Comparison of ENCODE assay signal across 22 cellular contexts in the genomic region with DNA sequence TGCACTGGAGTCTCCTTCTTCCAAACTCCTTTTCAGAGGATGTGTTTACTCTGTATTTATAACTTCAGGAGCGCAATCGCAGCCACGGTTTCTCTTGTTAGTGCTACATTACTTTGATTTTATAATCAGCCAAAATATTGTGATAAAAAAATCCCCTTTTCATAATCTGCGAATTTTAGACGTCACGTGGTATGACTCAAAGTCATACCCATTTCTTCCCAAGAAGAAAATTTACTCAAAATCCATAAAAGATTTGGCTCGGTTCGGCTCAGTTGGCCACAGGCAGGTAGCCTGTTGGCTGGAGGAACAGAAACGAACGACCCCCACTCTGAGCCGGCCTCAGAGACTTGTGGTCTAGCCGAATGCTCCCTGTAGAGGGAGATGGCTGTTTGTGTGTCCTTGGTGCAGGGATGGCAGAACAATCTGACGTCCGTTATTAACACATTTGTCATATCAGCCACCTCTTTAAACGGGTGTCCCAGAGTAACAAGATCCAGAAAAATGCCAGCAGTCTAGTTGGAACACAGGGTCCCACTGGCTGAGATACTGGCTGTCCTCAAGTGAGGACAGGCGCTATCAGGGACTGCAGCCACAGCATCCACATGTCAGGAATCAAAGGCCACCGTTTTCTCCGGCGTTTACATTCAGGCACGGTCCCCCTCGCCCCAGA.
A peak's percentile ranks its signal among the peaks of the same experiment; 100 is the strongest.
DNase-seq lines count a peak whose midpoint lies in the region; ATAC-seq and TF ChIP-seq lines count a peak whose summit lies in the region.
"Had no signal": no experiment of that assay in that cellular context is flagged by ENCODE, and none has a peak within 500 bp of the region (broad histone marks: within the 10 kb centered on the region; RNA-seq: fewer than 3 reads in every experiment).

No MANE protein-coding gene starts in this region.

- ATAC-seq in left cardiac atrium (peak; percentile 84 to 86), mucosa of descending colon (no peak), sciatic nerve (no peak), GM21576 (IDR thresholded peaks at IDR 0.05; ENCODE audit: unreplicated experiment) (no peak)

- H3K4me3 ChIP-seq in mucosa of descending colon = no peak overlapping the region
- H3K4me3 ChIP-seq in skeletal muscle tissue (ENCODE audit: low read length in 3 of 3) = peak overlapping the region in 2 of 3 donors; percentile 10 to 24
- H3K4me3 ChIP-seq: BLaER1, MG63, SJCRH30 had no signal

- DNase-seq in chondrocyte (ENCODE audit: low spot score) (peak; percentile 30), left cardiac atrium (peak; percentile 45), mucosa of descending colon (peak in 2 of 3 donors; percentile 3 to 10), DMS53 (lab: John Stamatoyannopoulos, UW) (no peak), NCI-H446 (lab: John Stamatoyannopoulos, UW) (no peak), sciatic nerve (ENCODE audit: low spot score) (no peak)
- DNase-seq: ACHN; Caco-2; CD4-positive, alpha-beta T cell; DMS153; MG63; NCI-H1436; NCI-H187 treated with DMSO at 0.1 percent for 48 hours; NCI-H2107; NCI-H510A treated with DMSO at 0.1 percent for 48 hours; NCI-H748 treated with DMSO at 0.1 percent for 48 hours; NK-92 treated with Interleukin-12 subunit alpha and Interleukin-12 subunit beta, amount 100 ng/mL, for 24 hours; SJCRH30 had no signal

- no peaks in the 10 kb centered on the region for H3K36me3 ChIP-seq in mucosa of descending colon (ENCODE audit: low read depth)
- no peaks in the 10 kb centered on the region for H3K36me3 ChIP-seq in skeletal muscle tissue (ENCODE audit: control insufficient read depth in 3 of 3, insufficient read depth in 3 of 3, low read length in 3 of 3)
- H3K36me3 ChIP-seq: BLaER1, MG63, SJCRH30 had no signal

- H3K9ac ChIP-seq in skeletal muscle tissue (ENCODE audit: low read depth in 1 of 3, low read length in 3 of 3) = peak overlapping the region in 1 of 3 donors; percentile 54
- H3K9ac ChIP-seq: BLaER1 had no signal

- no peaks in the 10 kb centered on the region for H3K36me3 Mint-ChIP-seq in chondrocyte (ENCODE audit: low read depth)

- TF ChIP-seq CTCF in chondrocyte (IDR thresholded peaks at IDR 0.05) (no peak), mucosa of descending colon (IDR thresholded peaks at IDR 0.05) (no peak)

- no peaks in the 10 kb centered on the region for H3K9me3 Mint-ChIP-seq in chondrocyte (ENCODE audit: low read depth)
- H3K9me3 Mint-ChIP-seq: CD4-positive, alpha-beta T cell had no signal

- intact Hi-C loops in left cardiac atrium (cut with DNase I) (no loop called here), mucosa of descending colon (cut with DNase I, micrococcal nuclease) (no loop called here), sciatic nerve (cut with DNase I) (no loop called here)

- H3K9me3 ChIP-seq in mucosa of descending colon = no peaks in the 10 kb centered on the region
- H3K9me3 ChIP-seq in skeletal muscle tissue (ENCODE audit: control insufficient read depth in 3 of 3, low read length in 3 of 3) = no peaks in the 10 kb centered on the region
- H3K9me3 ChIP-seq: BLaER1, Caco-2, MG63, SJCRH30 had no signal

- H3K27me3 Mint-ChIP-seq in chondrocyte (ENCODE audit: low read depth) = peaks cover 19% of the 10 kb centered on the region

- H3K4me3 Mint-ChIP-seq in chondrocyte (ENCODE audit: unreplicated experiment) = no peak overlapping the region
- H3K4me3 Mint-ChIP-seq: CD4-positive, alpha-beta T cell had no signal

- H3K27ac Mint-ChIP-seq in chondrocyte (ENCODE audit: unreplicated experiment) = no peak overlapping the region
- H3K27ac Mint-ChIP-seq: CD4-positive, alpha-beta T cell had no signal

- peaks cover 0 to under 1% (median 0%) of the 10 kb centered on the region in 3 donors for H3K27me3 ChIP-seq in skeletal muscle tissue (ENCODE audit: control insufficient read depth in 3 of 3, insufficient read depth in 3 of 3, low read length in 3 of 3)
- H3K27me3 ChIP-seq: BLaER1, MG63, SJCRH30 had no signal

- peaks cover 3% of the 10 kb centered on the region for H3K4me1 Mint-ChIP-seq in chondrocyte (ENCODE audit: low read depth)

- H3K4me1 ChIP-seq in mucosa of descending colon (ENCODE audit: low read depth) (no peaks in the 10 kb centered on the region), skeletal muscle tissue (ENCODE audit: control insufficient read depth in 3 of 3, insufficient read depth in 3 of 3, low read length in 3 of 3) (peaks cover 23 to 44% (median 43%) of the 10 kb centered on the region in 3 donors)
- H3K4me1 ChIP-seq: Caco-2, SJCRH30 had no signal

- no peak overlapping the region for H3K27ac ChIP-seq in skeletal muscle tissue (ENCODE audit: low read depth, low read length)
- H3K27ac ChIP-seq: BLaER1, RWPE1, SJCRH30 had no signal

Comparison
In these comparisons a context has a peak if more than half of its experiments do, and no peak if none do; other contexts are left out.
1. DNase-seq: peak in chondrocyte (single experiment), left cardiac atrium (single experiment) and mucosa of descending colon (2 of 3); none in DMS53 (single experiment), NCI-H446 (0 of 2) and sciatic nerve (single experiment).
2. ATAC-seq: peak in left cardiac atrium (2 of 2); none in mucosa of descending colon (single experiment), sciatic nerve (single experiment) and GM21576 (single experiment).